In the genomic region with DNA sequence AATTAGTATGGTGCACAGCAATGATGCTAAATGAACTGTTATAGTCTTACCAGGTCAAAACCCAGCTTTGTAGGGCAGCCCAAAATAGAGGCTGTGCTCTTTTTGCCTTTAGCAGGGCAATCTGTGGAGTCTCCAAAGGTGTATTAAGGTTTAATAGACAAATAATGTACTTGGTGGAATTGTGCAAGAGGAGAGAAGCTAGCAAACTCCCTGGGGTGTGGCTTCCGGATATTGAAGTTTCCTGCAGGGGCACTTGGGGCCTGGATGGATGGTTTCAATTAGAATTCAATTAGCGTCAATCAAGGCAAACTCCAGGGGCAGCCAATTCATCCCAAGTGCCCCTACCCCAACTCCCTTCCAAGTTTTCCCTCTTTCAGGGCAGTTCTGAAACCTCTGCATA, we compare ENCODE assay signal across 28 cellular contexts.
"Had no signal": no experiment of that assay in that cellular context is flagged by ENCODE, and none has a peak within 500 bp of the region (broad histone marks: within the 10 kb centered on the region; RNA-seq: fewer than 3 reads in every experiment).

No MANE protein-coding gene starts in this region.

- H3K4me3 ChIP-seq: stomach, suprapubic skin, testis, thoracic aorta, thyroid gland, tibial artery, tibial nerve, transverse colon, upper lobe of left lung, upper lobe of right lung, uterus, vagina had no signal

- ATAC-seq: stimulated activated effector memory CD8-positive, alpha-beta T cell treated with anti-CD3 and anti-CD28 coated beads, Interleukin-12 subunit alpha, Interleukin-12 subunit beta, amount 100 ng/mL, for 72 hours; stimulated activated memory B cell treated with anti-CD40 and anti-IgM and Interleukin-4, amounts not matched to agents 10 μg/mL and 1 μg/mL and 100 μg/mL, for 72 hours; stimulated activated naive B cell treated with anti-CD40 and anti-IgM and Interleukin-4, amounts not matched to agents 10 μg/mL and 1 μg/mL and 100 μg/mL, for 72 hours; stimulated activated naive CD8-positive, alpha-beta T cell treated with anti-CD3 and anti-CD28 coated beads, Interleukin-15, amount 100 ng/mL, for 72 hours; stimulated activated naive CD8-positive, alpha-beta T cell treated with anti-CD3 and anti-CD28 coated beads, Interleukin-15, Interleukin-2, amounts not matched to agents 100 U/mL and 50 U/mL, for 24 hours; upper lobe of right lung had no signal

- H3K27ac Mint-ChIP-seq: stimulated activated effector memory CD8-positive, alpha-beta T cell treated with anti-CD3 and anti-CD28 coated beads, Interleukin-12 subunit alpha, Interleukin-12 subunit beta, amount 100 ng/mL, for 72 hours; stimulated activated memory B cell treated with anti-CD40 and anti-IgM and Interleukin-4, amounts not matched to agents 10 μg/mL and 1 μg/mL and 100 μg/mL, for 72 hours; stimulated activated naive B cell treated with anti-CD40 and anti-IgM and Interleukin-4, amounts not matched to agents 10 μg/mL and 1 μg/mL and 100 μg/mL, for 72 hours; stimulated activated naive CD8-positive, alpha-beta T cell treated with anti-CD3 and anti-CD28 coated beads, Interleukin-15, amount 100 ng/mL, for 72 hours; stimulated activated naive CD8-positive, alpha-beta T cell treated with anti-CD3 and anti-CD28 coated beads, Interleukin-15, Interleukin-2, amounts not matched to agents 100 ng/mL and 50 ng/mL, for 24 hours; type B pancreatic cell had no signal

- H3K36me3 ChIP-seq: stomach, suprapubic skin, thoracic aorta, thyroid gland, tibial artery, tibial nerve, transverse colon, upper lobe of left lung, upper lobe of right lung, uterus, vagina had no signal

- H3K9me3 Mint-ChIP-seq: stimulated activated effector memory CD8-positive, alpha-beta T cell treated with anti-CD3 and anti-CD28 coated beads, Interleukin-12 subunit alpha, Interleukin-12 subunit beta, amount 100 ng/mL, for 72 hours; stimulated activated memory B cell treated with anti-CD40 and anti-IgM and Interleukin-4, amounts not matched to agents 10 μg/mL and 1 μg/mL and 100 μg/mL, for 72 hours; stimulated activated naive CD8-positive, alpha-beta T cell treated with anti-CD3 and anti-CD28 coated beads, Interleukin-15, amount 100 ng/mL, for 72 hours; type B pancreatic cell had no signal

- H3K27ac ChIP-seq: stomach, suprapubic skin, testis, thoracic aorta, thyroid gland, tibial artery, tibial nerve, transverse colon, upper lobe of left lung, upper lobe of right lung, uterus, vagina had no signal

- H3K4me1 Mint-ChIP-seq: stimulated activated effector memory CD8-positive, alpha-beta T cell treated with anti-CD3 and anti-CD28 coated beads, Interleukin-12 subunit alpha, Interleukin-12 subunit beta, amount 100 ng/mL, for 72 hours; stimulated activated memory B cell treated with anti-CD40 and anti-IgM and Interleukin-4, amounts not matched to agents 10 μg/mL and 1 μg/mL and 100 μg/mL, for 72 hours; stimulated activated naive B cell treated with anti-CD40 and anti-IgM and Interleukin-4, amounts not matched to agents 10 μg/mL and 1 μg/mL and 100 μg/mL, for 72 hours; stimulated activated naive CD8-positive, alpha-beta T cell treated with anti-CD3 and anti-CD28 coated beads, Interleukin-15, amount 100 ng/mL, for 72 hours had no signal

- H3K27me3 ChIP-seq: stomach, suprapubic skin, testis, thyroid gland, tibial nerve, transverse colon, upper lobe of left lung, upper lobe of right lung, uterus, vagina had no signal

- DNase-seq: stimulated activated CD4-positive, alpha-beta T cell treated with anti-CD3 and anti-CD28 coated beads, Interleukin-2, amount 100 ng/mL, for 48 hours; stimulated activated CD4-positive, alpha-beta T cell treated with anti-CD3 and anti-CD28 coated beads, Interleukin-4, amount 100 ng/mL, for 1 hour; stimulated activated CD4-positive, alpha-beta T cell treated with anti-CD3 and anti-CD28 coated beads, Interleukin-4, amount 100 ng/mL, for 24 hours; stimulated activated CD4-positive, alpha-beta T cell treated with anti-CD3 and anti-CD28 coated beads, Interleukin-4, amount 100 ng/mL, for 4 hours; stimulated activated CD8-positive, alpha-beta memory T cell treated with anti-CD3 and anti-CD28 coated beads, Interleukin-4, amount 100 ng/mL, for 48 hours; stimulated activated naive B cell treated with anti-CD40 and anti-IgM and Interleukin-4, amounts not matched to agents 10 μg/mL and 1 μg/mL and 100 μg/mL, for 72 hours; stimulated activated naive CD4-positive, alpha-beta T cell; stimulated activated naive CD4-positive, alpha-beta T cell treated with Interleukin-2 at 50 U/mL for 16 hours; stimulated activated naive CD8-positive, alpha-beta T cell treated with anti-CD3 and anti-CD28 coated beads, Interleukin-15, amount 100 ng/mL, for 72 hours; stimulated activated naive CD8-positive, alpha-beta T cell treated with anti-CD3 and anti-CD28 coated beads, Interleukin-15, Interleukin-2, amounts not matched to agents 100 U/mL and 50 U/mL, for 24 hours; stomach; substantia nigra; testis; thyroid gland; tibial artery; transverse colon; trophoblast cell; upper lobe of left lung; upper lobe of right lung; uterus had no signal

- H3K9me3 ChIP-seq: stomach, suprapubic skin, testis, thoracic aorta, thyroid gland, tibial artery, tibial nerve, transverse colon, upper lobe of left lung, upper lobe of right lung, uterus, vagina had no signal

- H3K36me3 Mint-ChIP-seq: stimulated activated effector memory CD8-positive, alpha-beta T cell treated with anti-CD3 and anti-CD28 coated beads, Interleukin-12 subunit alpha, Interleukin-12 subunit beta, amount 100 ng/mL, for 72 hours; stimulated activated memory B cell treated with anti-CD40 and anti-IgM and Interleukin-4, amounts not matched to agents 10 μg/mL and 1 μg/mL and 100 μg/mL, for 72 hours; stimulated activated naive B cell treated with anti-CD40 and anti-IgM and Interleukin-4, amounts not matched to agents 10 μg/mL and 1 μg/mL and 100 μg/mL, for 72 hours; type B pancreatic cell had no signal

- H3K27me3 Mint-ChIP-seq: stimulated activated naive B cell treated with anti-CD40 and anti-IgM and Interleukin-4, amounts not matched to agents 10 μg/mL and 1 μg/mL and 100 μg/mL, for 72 hours; stimulated activated naive CD8-positive, alpha-beta T cell treated with anti-CD3 and anti-CD28 coated beads, Interleukin-15, amount 100 ng/mL, for 72 hours; type B pancreatic cell had no signal

- H3K4me1 ChIP-seq: stomach, suprapubic skin, testis, thyroid gland, tibial artery, tibial nerve, transverse colon, upper lobe of left lung, upper lobe of right lung, uterus, vagina had no signal

- H3K4me3 Mint-ChIP-seq: stimulated activated effector memory CD8-positive, alpha-beta T cell treated with anti-CD3 and anti-CD28 coated beads, Interleukin-12 subunit alpha, Interleukin-12 subunit beta, amount 100 ng/mL, for 72 hours; stimulated activated memory B cell treated with anti-CD40 and anti-IgM and Interleukin-4, amounts not matched to agents 10 μg/mL and 1 μg/mL and 100 μg/mL, for 72 hours; stimulated activated naive B cell treated with anti-CD40 and anti-IgM and Interleukin-4, amounts not matched to agents 10 μg/mL and 1 μg/mL and 100 μg/mL, for 72 hours; stimulated activated naive CD8-positive, alpha-beta T cell treated with anti-CD3 and anti-CD28 coated beads, Interleukin-15, amount 100 ng/mL, for 72 hours; stimulated activated naive CD8-positive, alpha-beta T cell treated with anti-CD3 and anti-CD28 coated beads, Interleukin-15, Interleukin-2, amounts not matched to agents 100 ng/mL and 50 ng/mL, for 24 hours; type B pancreatic cell had no signal
